8 cellular contexts compared by ENCODE assay signal in the genomic region with DNA sequence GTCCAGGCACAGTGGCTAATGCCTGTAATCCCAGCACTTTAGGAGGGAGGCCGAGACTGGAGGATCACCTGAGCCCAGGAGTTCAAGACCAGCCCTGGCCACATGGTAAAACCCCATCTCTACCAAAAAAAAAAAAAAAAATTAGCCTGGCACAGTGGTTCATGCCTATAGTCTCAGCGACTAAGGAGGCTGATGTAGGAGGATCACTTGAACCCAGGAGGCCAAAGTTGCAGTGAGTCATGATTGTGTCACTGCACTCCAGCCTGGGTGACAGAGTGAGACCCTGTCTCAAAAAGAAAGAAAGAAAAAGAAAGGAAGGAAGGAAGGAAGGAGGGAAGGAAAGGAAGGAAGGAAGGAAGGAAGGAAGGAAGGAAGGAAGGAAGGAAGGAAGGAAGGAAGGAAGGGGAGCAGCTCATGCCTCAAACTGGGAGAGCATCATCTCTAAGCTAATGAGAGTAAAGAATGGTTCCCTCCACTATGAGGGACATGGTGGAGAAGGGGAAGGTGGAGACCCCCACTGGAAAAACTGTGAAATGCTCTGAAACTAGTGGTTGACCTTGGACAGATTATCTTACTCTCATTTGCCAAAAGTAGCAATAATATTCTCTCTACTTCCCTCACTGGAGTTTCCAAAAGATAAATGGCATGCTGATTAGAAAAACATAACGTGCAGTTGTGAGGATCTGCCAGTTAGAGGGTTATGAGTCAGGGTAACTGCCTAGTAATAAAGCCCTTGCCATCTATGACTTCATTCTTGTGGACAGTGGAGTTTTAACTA. TPM values are rescaled to one million over a fixed set of nuclear protein-coding genes. Genes with fewer than 3 reads are reported as not detected.
DNase-seq lines count a peak whose midpoint lies in the region; FAIRE-seq and TF ChIP-seq lines count a peak whose summit lies in the region.

No MANE protein-coding gene starts in this region.

- H3K27ac ChIP-seq in OCI-LY1 (ENCODE audit: low read depth, low read length, poor library complexity, severe bottlenecking): no peak overlapping the region
- peak overlapping the region; percentile 2 for H3K27ac ChIP-seq in endothelial cell of umbilical vein (ENCODE audit: insufficient read depth, low read depth, low read length)
- peak overlapping the region in 1 of 4 donors; percentile 35 for H3K27ac ChIP-seq in esophagus squamous epithelium

- H3K9me3 ChIP-seq in OCI-LY1 (ENCODE audit: low read length) (no peaks in the 10 kb centered on the region), endothelial cell of umbilical vein (replicated peaks; ENCODE audit: control insufficient read depth, insufficient read depth, low read length) (no peaks in the 10 kb centered on the region), esophagus squamous epithelium (no peaks in the 10 kb centered on the region)

- H3K4me2 ChIP-seq in OCI-LY1 (ENCODE audit: low read length) (no peak overlapping the region), endothelial cell of umbilical vein (ENCODE audit: insufficient read depth, low read length) (no peak overlapping the region)

- POLR2A ChIA-PET in endothelial cell of umbilical vein (lab: Charles Lee): no interaction called here

- DNase-seq in CD1c-positive myeloid dendritic cell (ENCODE audit: extremely low spot score): peak; percentile 60
- DNase-seq in GM19239 (ENCODE audit: insufficient read length, low spot score): no peak
- peak; percentile 95 for DNase-seq in endothelial cell of umbilical vein (ENCODE audit: low read depth, low spot score)
- no peak for DNase-seq in type B pancreatic cell (ENCODE audit: extremely low spot score, unreplicated experiment)
- DNase-seq in NCI-H2107 treated with DMSO at 0.1 percent for 48 hours (lab: John Stamatoyannopoulos, UW; ENCODE audit: unreplicated experiment): no peak
- DNase-seq in esophagus squamous epithelium (lab: John Stamatoyannopoulos, UW): no peak
- no peak for DNase-seq in kidney glomerular epithelial cell (lab: John Stamatoyannopoulos, UW)

- H3K36me3 ChIP-seq in OCI-LY1 (ENCODE audit: insufficient read depth, low read length) (no peaks in the 10 kb centered on the region), endothelial cell of umbilical vein (ENCODE audit: control insufficient read depth in 2 of 2, extremely low read depth in 1 of 2, insufficient read depth in 2 of 2, low read length in 2 of 2) (no peaks in the 10 kb centered on the region), esophagus squamous epithelium (no peaks in the 10 kb centered on the region)

- intact Hi-C loops in endothelial cell of umbilical vein (cut with micrococcal nuclease) (loop anchor here (1.0 to 10.0 kb wide), 4 partner anchors 77 to 469 kb away; no protein-coding TSS in a partner anchor), esophagus squamous epithelium (cut with DNase I) (no loop called here)

- peaks cover 26% of the 10 kb centered on the region for H3K27me3 Mint-ChIP-seq in type B pancreatic cell

- no peaks in the 10 kb centered on the region for H4K20me1 ChIP-seq in OCI-LY1 (ENCODE audit: insufficient read depth, low read length)
- no peaks in the 10 kb centered on the region for H4K20me1 ChIP-seq in endothelial cell of umbilical vein (replicated peaks; ENCODE audit: control insufficient read depth, extremely low read depth, insufficient read depth, low read length)

- H2AFZ ChIP-seq in OCI-LY1 (ENCODE audit: low read length): no peak overlapping the region
- no peak overlapping the region for H2AFZ ChIP-seq in endothelial cell of umbilical vein (ENCODE audit: low read depth, low read length)

- H3K4me1 ChIP-seq in OCI-LY1 (ENCODE audit: insufficient read depth, low read length, severe bottlenecking) (no peaks in the 10 kb centered on the region), endothelial cell of umbilical vein (ENCODE audit: control insufficient read depth, extremely low read depth, insufficient read depth, low read length) (peaks cover 22% of the 10 kb centered on the region), esophagus squamous epithelium (peaks cover 0 to 18% (median 0%) of the 10 kb centered on the region in 3 donors)

- CTCF ChIA-PET in endothelial cell of umbilical vein (lab: Charles Lee): interaction anchor here (0.6 to 5.1 kb wide), 8 partner anchors 16 to 384 kb away, joined by 3 to 120 read pairs (median 6); a partner anchor contains a TSS

- H3K4me3 ChIP-seq in OCI-LY1 (ENCODE audit: low read depth, low read length, poor library complexity, severe bottlenecking) (no peak overlapping the region), endothelial cell of umbilical vein (replicated peaks in 1 of 3; ENCODE audit: insufficient read depth in 1 of 3, low read depth in 1 of 3, low read length in 3 of 3) (no peak overlapping the region), esophagus squamous epithelium (no peak overlapping the region)

- TF ChIP-seq POLR2A in endothelial cell of umbilical vein (IDR thresholded peaks at IDR 0.05; ENCODE audit: low read depth, low read length): no peak
- no peak for TF ChIP-seq POLR2A in esophagus squamous epithelium (IDR thresholded peaks at IDR 0.05)

- no peaks in the 10 kb centered on the region for H3K9me2 ChIP-seq in OCI-LY1 (ENCODE audit: low read depth, low read length)

- H3K27me3 ChIP-seq in OCI-LY1 (ENCODE audit: insufficient read depth, low read length) (no peaks in the 10 kb centered on the region), endothelial cell of umbilical vein (ENCODE audit: control insufficient read depth in 2 of 2, insufficient read depth in 2 of 2, low read length in 2 of 2) (no peaks in the 10 kb centered on the region), esophagus squamous epithelium (no peaks in the 10 kb centered on the region)

- H3K9ac ChIP-seq in OCI-LY1 (ENCODE audit: low read length) (no peak overlapping the region), endothelial cell of umbilical vein (replicated peaks; ENCODE audit: extremely low read depth, insufficient read depth, low read length) (no peak overlapping the region)

- WGBS in esophagus squamous epithelium, 2 donors: 12 to 13% methylated on average over 3 of the region's 3 CpGs

- no peaks in the 10 kb centered on the region for H3K9me3 Mint-ChIP-seq in type B pancreatic cell

- H3F3A ChIP-seq in OCI-LY1 (ENCODE audit: insufficient read depth, low read length): no peaks in the 10 kb centered on the region

- no peak overlapping the region for H3K27ac Mint-ChIP-seq in type B pancreatic cell

- BruUV-seq in endothelial cell of umbilical vein (replicated peaks; lab: Mats Ljungman, UMichigan): no TSS peak

- dilution Hi-C loops in endothelial cell of umbilical vein (cut with MboI; ENCODE audit: extremely low pct_ligation_motif_present, low sequenced_read_pairs): no loop called here

- H3K4me1 Mint-ChIP-seq in type B pancreatic cell (ENCODE audit: unreplicated experiment): no peaks in the 10 kb centered on the region

- TF ChIP-seq CTCF in OCI-LY1 (IDR thresholded peaks at IDR 0.05; ENCODE audit: low read length) (peak; percentile 64), endothelial cell of umbilical vein (IDR thresholded peaks at IDR 0.05; ENCODE audit: extremely low read depth in 1 of 2, insufficient read depth in 1 of 2, low read depth in 1 of 2, low read length in 2 of 2) (peak; percentile 21 to 55), type B pancreatic cell (conservative IDR thresholded peaks at IDR 0.05) (peak; percentile 64), esophagus squamous epithelium (IDR thresholded peaks at IDR 0.05) (peak in 2 of 6 experiments; percentile 5 to 20)

- H3K36me3 Mint-ChIP-seq in type B pancreatic cell: no peaks in the 10 kb centered on the region

- H3K4me3 Mint-ChIP-seq in type B pancreatic cell: no peak overlapping the region

- peak; percentile 74 for FAIRE-seq in GM19239 (lab: Jason Lieb, UNC)
- FAIRE-seq in endothelial cell of umbilical vein (lab: Jason Lieb, UNC): peak; percentile 83

- no peaks in the 10 kb centered on the region for H3K9me1 ChIP-seq in endothelial cell of umbilical vein (replicated peaks; ENCODE audit: control insufficient read depth, extremely low read depth, insufficient read depth, low read length)

- no peaks in the 10 kb centered on the region for H3K79me2 ChIP-seq in OCI-LY1 (ENCODE audit: insufficient read depth, low read length)
- H3K79me2 ChIP-seq in endothelial cell of umbilical vein (ENCODE audit: control insufficient read depth, insufficient read depth, low read length): no peaks in the 10 kb centered on the region

RNA-seq across cellular contexts. Expression of a gene that starts 16.8 kb away (rescaled TPM):
- total RNA-seq in endothelial cell of umbilical vein (0.44 and 0.85 TPM in 2 replicates), type B pancreatic cell (ENCODE audit: low replicate concordance) (not detected in 2 replicates), esophagus squamous epithelium (10 to 100 TPM in 2 of 4 donors, 1 to 10 TPM in 1, under 1 TPM in 1; 0.15 to 29.4 (median 8.2) TPM)
- polyA plus RNA-seq in endothelial cell of umbilical vein: 14.9 and 18.9 TPM in 2 replicates
- 11.6 and 12.5 TPM in 2 replicates for polyA plus RNA-seq in endothelial cell of umbilical vein (2011; cell fraction: cytosol; rRNA removed)
- polyA plus RNA-seq in endothelial cell of umbilical vein (2011; cell fraction: nucleus; rRNA removed): 11.5 and 16.9 TPM in 2 replicates
- polyA plus RNA-seq in endothelial cell of umbilical vein (2012): 1.8 TPM in 2 replicates
- polyA minus RNA-seq in endothelial cell of umbilical vein: 17.7 and 23.6 TPM in 2 replicates
- polyA minus RNA-seq in endothelial cell of umbilical vein (2011; cell fraction: cytosol; rRNA and poly(A)+ RNA removed): not detected
- polyA minus RNA-seq in endothelial cell of umbilical vein (2011; cell fraction: nucleus; rRNA and poly(A)+ RNA removed): 13.4 and 14.2 TPM in 2 replicates

RNA-seq across cellular contexts. Expression of a gene that starts 37.6 kb away (rescaled TPM):
- total RNA-seq in endothelial cell of umbilical vein (11.8 and 11.9 TPM in 2 replicates), type B pancreatic cell (ENCODE audit: low replicate concordance) (not detected in 2 replicates), esophagus squamous epithelium (1 to 10 TPM in 3 of 4 donors, under 1 TPM in 1; 0.97 to 9.3 (median 4.8) TPM)
- 8.1 and 10.0 TPM in 2 replicates for polyA plus RNA-seq in endothelial cell of umbilical vein
- 8.7 and 11.0 TPM in 2 replicates for polyA plus RNA-seq in endothelial cell of umbilical vein (2011; cell fraction: cytosol; rRNA removed)
- polyA plus RNA-seq in endothelial cell of umbilical vein (2011; cell fraction: nucleus; rRNA removed): 7.9 and 8.0 TPM in 2 replicates
- polyA plus RNA-seq in endothelial cell of umbilical vein (2012): 7.8 and 12.2 TPM in 2 replicates
- polyA minus RNA-seq in endothelial cell of umbilical vein: 3.8 and 5.8 TPM in 2 replicates
- polyA minus RNA-seq in endothelial cell of umbilical vein (2011; cell fraction: cytosol; rRNA and poly(A)+ RNA removed): not detected
- 5.0 and 6.5 TPM in 2 replicates for polyA minus RNA-seq in endothelial cell of umbilical vein (2011; cell fraction: nucleus; rRNA and poly(A)+ RNA removed)

RNA-seq across cellular contexts. Expression of a gene that starts 46.1 kb away (rescaled TPM):
- not detected in 2 replicates for total RNA-seq in endothelial cell of umbilical vein
- polyA plus RNA-seq in endothelial cell of umbilical vein: 0.13 and 0.23 TPM in 2 replicates
- polyA plus RNA-seq in endothelial cell of umbilical vein (2011; cell fraction: cytosol; rRNA removed): 0.06 TPM in 1 of 2 replicates, not detected in the other
- polyA plus RNA-seq in endothelial cell of umbilical vein (2011; cell fraction: nucleus; rRNA removed): 0.34 TPM in 1 of 2 replicates, not detected in the other
- polyA plus RNA-seq in endothelial cell of umbilical vein (2012): not detected in 2 replicates
- polyA minus RNA-seq in endothelial cell of umbilical vein: not detected in 2 replicates
- polyA minus RNA-seq in endothelial cell of umbilical vein (2011; cell fraction: cytosol; rRNA and poly(A)+ RNA removed): not detected
- 0.48 TPM in 1 of 2 replicates, not detected in the other for polyA minus RNA-seq in endothelial cell of umbilical vein (2011; cell fraction: nucleus; rRNA and poly(A)+ RNA removed)
- 72.9 and 98.5 TPM in 2 replicates for total RNA-seq in type B pancreatic cell (ENCODE audit: low replicate concordance)
- 10 to 100 TPM in 2 of 4 donors, 1 to 10 TPM in 2; 3.3 to 54.9 (median 12.4) TPM for total RNA-seq in esophagus squamous epithelium

RNA-seq across cellular contexts. Expression of a gene that starts 46.6 kb away (rescaled TPM):
- not detected in 2 replicates for total RNA-seq in endothelial cell of umbilical vein
- polyA plus RNA-seq in endothelial cell of umbilical vein: not detected in 2 replicates
- not detected in 2 replicates for polyA plus RNA-seq in endothelial cell of umbilical vein (2011; cell fraction: cytosol; rRNA removed)
- not detected in 2 replicates for polyA plus RNA-seq in endothelial cell of umbilical vein (2011; cell fraction: nucleus; rRNA removed)
- polyA plus RNA-seq in endothelial cell of umbilical vein (2012): not detected in 2 replicates
- polyA minus RNA-seq in endothelial cell of umbilical vein: not detected in 2 replicates
- polyA minus RNA-seq in endothelial cell of umbilical vein (2011; cell fraction: cytosol; rRNA and poly(A)+ RNA removed): not detected
- not detected in 2 replicates for polyA minus RNA-seq in endothelial cell of umbilical vein (2011; cell fraction: nucleus; rRNA and poly(A)+ RNA removed)
- 90.1 and 106 TPM in 2 replicates for total RNA-seq in type B pancreatic cell (ENCODE audit: low replicate concordance)
- total RNA-seq in esophagus squamous epithelium: 10 to 100 TPM in 2 of 4 donors, 1 to 10 TPM in 2; 2.5 to 35.5 (median 10.7) TPM

Comparison
In these comparisons a context has a peak if more than half of its experiments do, and no peak if none do; other contexts are left out.
1. DNase-seq: peak in CD1c-positive myeloid dendritic cell (single experiment) and endothelial cell of umbilical vein (single experiment); none in GM19239 (single experiment), type B pancreatic cell (single experiment), NCI-H2107 treated with DMSO at 0.1 percent for 48 hours (single experiment), esophagus squamous epithelium (single experiment) and kidney glomerular epithelial cell (single experiment).